ENCODE assay signal across 11 cellular contexts in genomic region chr1:29639741-29640427, GRCh38.
A peak's percentile ranks its signal among the peaks of the same experiment; 100 is the strongest.
DNase-seq lines count a peak whose midpoint lies in the region; ATAC-seq and TF ChIP-seq lines count a peak whose summit lies in the region.
"Had no signal": no experiment of that assay in that cellular context is flagged by ENCODE, and none has a peak within 500 bp of the region (broad histone marks: within the 10 kb centered on the region; RNA-seq: fewer than 3 reads in every experiment).

No MANE protein-coding gene starts in this region.

- H3K9me3 ChIP-seq in A673 (ENCODE audit: low read depth, low read length, poor library complexity, severe bottlenecking) (no peaks in the 10 kb centered on the region), adipocyte (ENCODE audit: control insufficient read depth, low read length) (no peaks in the 10 kb centered on the region)
- H3K9me3 ChIP-seq: right atrium auricular region had no signal

- no TSS peak for BruUV-seq in A673 (replicated peaks; lab: Mats Ljungman, UMichigan)

- intact Hi-C loops in A673 (cut with micrococcal nuclease; ENCODE audit: unreplicated experiment) = no loop called here

- H3K27me3 ChIP-seq in A673 (replicated peaks; ENCODE audit: insufficient read depth, low read depth, low read length, poor library complexity) (no peaks in the 10 kb centered on the region), adipocyte (replicated peaks; ENCODE audit: control insufficient read depth, insufficient read depth, low read length) (peaks cover 2% of the 10 kb centered on the region), kidney epithelial cell (ENCODE audit: control insufficient read depth, insufficient read depth, low read length) (no peaks in the 10 kb centered on the region)
- H3K27me3 ChIP-seq: right atrium auricular region had no signal

- H3K36me3 ChIP-seq in A673 (ENCODE audit: insufficient read depth, low read length, poor library complexity, severe bottlenecking) = no peaks in the 10 kb centered on the region
- no peaks in the 10 kb centered on the region for H3K36me3 ChIP-seq in adipocyte (ENCODE audit: control insufficient read depth, insufficient read depth, low read length, severe bottlenecking)
- H3K36me3 ChIP-seq in kidney epithelial cell (ENCODE audit: control insufficient read depth, insufficient read depth, low read length) = no peaks in the 10 kb centered on the region
- H3K36me3 ChIP-seq: right atrium auricular region had no signal

- H3K27ac ChIP-seq in A673 (ENCODE audit: low read depth, low read length, poor library complexity, severe bottlenecking) = no peak overlapping the region
- H3K27ac ChIP-seq in coronary artery = no peak overlapping the region
- H3K27ac ChIP-seq: right atrium auricular region had no signal

- no peak overlapping the region for H3K9ac ChIP-seq in adipocyte (ENCODE audit: low read length)

- DNase-seq in A673 (ENCODE audit: low spot score) = peak; percentile 21
- peak; percentile 85 for DNase-seq in H4 (ENCODE audit: low spot score)
- peak; percentile 41 for DNase-seq in adipocyte (ENCODE audit: low read depth)
- peak; percentile 95 for DNase-seq in kidney epithelial cell (ENCODE audit: low read depth)
- no peak for DNase-seq in NOMO-1 (lab: John Stamatoyannopoulos, UW; ENCODE audit: unreplicated experiment in 2 of 2)
- no peak for DNase-seq in hippocampal formation (lab: John Stamatoyannopoulos, UW)
- no peak for DNase-seq in coronary artery (ENCODE audit: low spot score)
- DNase-seq: activated naive CD8-positive, alpha-beta T cell treated with anti-CD3 and anti-CD28 coated beads for 36 hours; CD4-positive, CD25-positive, alpha-beta regulatory T cell had no signal

- H3K4me1 ChIP-seq in A673 (ENCODE audit: insufficient read depth, low read length, poor library complexity, severe bottlenecking) = no peaks in the 10 kb centered on the region
- no peaks in the 10 kb centered on the region for H3K4me1 ChIP-seq in adipocyte (ENCODE audit: control insufficient read depth, insufficient read depth, low read length)
- H3K4me1 ChIP-seq: right atrium auricular region had no signal

- H3K4me3 ChIP-seq in A673 (ENCODE audit: low read depth, low read length, poor library complexity, severe bottlenecking) (no peak overlapping the region), adipocyte (ENCODE audit: low read length) (no peak overlapping the region), kidney epithelial cell (ENCODE audit: low read depth, low read length) (no peak overlapping the region), coronary artery (no peak overlapping the region)
- H3K4me3 ChIP-seq: right atrium auricular region had no signal

- POLR2A ChIA-PET in A673 (lab: Charles Lee; ENCODE audit: low non-redundant PET) = no interaction called here

- TF ChIP-seq CTCF in A673 (conservative IDR thresholded peaks at IDR 0.05; ENCODE audit: low read depth, low read length) (no peak), kidney epithelial cell (IDR thresholded peaks at IDR 0.05; ENCODE audit: insufficient read depth, low read length, poor library complexity, severe bottlenecking) (no peak), coronary artery (IDR thresholded peaks at IDR 0.05) (no peak)

- no peak for ATAC-seq in GM21786 (IDR thresholded peaks at IDR 0.05; ENCODE audit: unreplicated experiment)

- CTCF ChIA-PET in A673 (lab: Charles Lee) = no interaction called here

Comparison
In these comparisons a context has a peak if more than half of its experiments do, and no peak if none do; other contexts are left out.
1. DNase-seq: peak in A673 (single experiment), H4 (single experiment), adipocyte (single experiment) and kidney epithelial cell (single experiment); none in NOMO-1 (0 of 2), hippocampal formation (0 of 2) and coronary artery (single experiment).